In genomic region chr2:135030826-135031225, GRCh38 we compare ENCODE assay signal across 1 cellular context.
TF ChIP-seq lines count a peak whose summit lies in the region.

No MANE protein-coding gene starts in this region.

TF ChIP-seq in HepG2, 621 proteins besides CTCF, POLR2A, EP300 and RAD21 (continued from another document and continues in another):
- TF ChIP-seq ZBTB4 (CRISPR knock-in tag; IDR thresholded peaks at IDR 0.05; ENCODE audit: borderline replicate concordance) (no peak), HDAC1 (CRISPR knock-in tag; IDR thresholded peaks at IDR 0.05) (no peak), ZMYM4 (CRISPR knock-in tag; IDR thresholded peaks at IDR 0.05) (peak; percentile 32; the same call in 1 of the 2 replicates), AKNA (CRISPR knock-in tag; IDR thresholded peaks at IDR 0.05; ENCODE audit: borderline replicate concordance) (no peak), LRRFIP1 (CRISPR knock-in tag; conservative IDR thresholded peaks at IDR 0.05) (no peak), ARHGAP35 (CRISPR knock-in tag; IDR thresholded peaks at IDR 0.05; ENCODE audit: borderline replicate concordance) (no peak), GLMP (CRISPR knock-in tag; IDR thresholded peaks at IDR 0.05; ENCODE audit: borderline replicate concordance) (no peak), ZNF644 (CRISPR knock-in tag; IDR thresholded peaks at IDR 0.05; ENCODE audit: low read depth) (peak; percentile 98), ZBTB20 (CRISPR knock-in tag; IDR thresholded peaks at IDR 0.05; ENCODE audit: borderline replicate concordance, low read depth) (no peak), ZNF572 (CRISPR knock-in tag; IDR thresholded peaks at IDR 0.05) (no peak), FUBP1 (CRISPR knock-in tag; IDR thresholded peaks at IDR 0.05; ENCODE audit: borderline replicate concordance) (no peak), NCOR1 (IDR thresholded peaks at IDR 0.05; ENCODE audit: borderline replicate concordance, low read length) (no peak), ZNF180 (CRISPR knock-in tag; IDR thresholded peaks at IDR 0.05; ENCODE audit: borderline replicate concordance, low read depth) (no peak), ZBTB42 (CRISPR knock-in tag; IDR thresholded peaks at IDR 0.05) (no peak), BATF2 (CRISPR knock-in tag; IDR thresholded peaks at IDR 0.05) (no peak), FOXO4 (CRISPR knock-in tag; conservative IDR thresholded peaks at IDR 0.05) (0 out of 2 replicates have a peak, but pooled peaks have one; percentile 24), AGO2 (optimal IDR thresholded peaks at IDR 0.05; ENCODE audit: low read depth, low read length) (no peak), ZNF225 (CRISPR knock-in tag; IDR thresholded peaks at IDR 0.05) (no peak), SRSF4 (IDR thresholded peaks at IDR 0.05; ENCODE audit: low read depth, low read length, poor library complexity, severe bottlenecking) (no peak), ATF7-NPFF (CRISPR knock-in tag; IDR thresholded peaks at IDR 0.05; ENCODE audit: low read depth) (no peak), ZNF17 (CRISPR knock-in tag; IDR thresholded peaks at IDR 0.05) (no peak), IRF2 (CRISPR knock-in tag; IDR thresholded peaks at IDR 0.05) (no peak), KDM3A (CRISPR knock-in tag; IDR thresholded peaks at IDR 0.05; ENCODE audit: low read depth) (no peak), FOXA3 (CRISPR knock-in tag; IDR thresholded peaks at IDR 0.05) (no peak), PAF1 (CRISPR knock-in tag; IDR thresholded peaks at IDR 0.05) (no peak), USF2 (IDR thresholded peaks at IDR 0.05; ENCODE audit: low read depth, low read length) (no peak), USF2 (CRISPR knock-in tag; IDR thresholded peaks at IDR 0.05; ENCODE audit: borderline replicate concordance) (no peak), CAMTA2 (CRISPR knock-in tag; IDR thresholded peaks at IDR 0.05; ENCODE audit: borderline replicate concordance) (no peak), RNF219 (CRISPR knock-in tag; IDR thresholded peaks at IDR 0.05) (no peak), KDM4B (CRISPR knock-in tag; IDR thresholded peaks at IDR 0.05) (no peak), SIX4 (CRISPR knock-in tag; IDR thresholded peaks at IDR 0.05) (no peak), SMYD3 (CRISPR knock-in tag; IDR thresholded peaks at IDR 0.05) (no peak), HIVEP1 (CRISPR knock-in tag; IDR thresholded peaks at IDR 0.05) (no peak), ZNF614 (CRISPR knock-in tag; IDR thresholded peaks at IDR 0.05; ENCODE audit: borderline replicate concordance) (no peak), FOSL1 (CRISPR knock-in tag; IDR thresholded peaks at IDR 0.05; ENCODE audit: borderline replicate concordance) (no peak), ZBTB2 (CRISPR knock-in tag; IDR thresholded peaks at IDR 0.05; ENCODE audit: low read depth) (no peak)
